ENCODE assay signal across 16 cellular contexts in genomic region chr14:96576359-96576758, GRCh38.
"Had no signal": no experiment of that assay in that cellular context is flagged by ENCODE, and none has a peak within 500 bp of the region (broad histone marks: within the 10 kb centered on the region; RNA-seq: fewer than 3 reads in every experiment).

No MANE protein-coding gene starts in this region.

- H3K27me3 ChIP-seq: upper lobe of right lung had no signal

- ATAC-seq: upper lobe of right lung, WTC11 had no signal

- H3K4me3 ChIP-seq: thoracic aorta, upper lobe of right lung had no signal

- H3K36me3 ChIP-seq: thoracic aorta had no signal

- DNase-seq: activated CD4-positive, alpha-beta T cell treated with anti-CD3 and anti-CD28 coated beads, Interleukin-2, amount 10 ng/mL, durations not matched to agents 7 days and 5 days; activated naive CD4-positive, alpha-beta T cell treated with anti-CD3 and anti-CD28 coated beads, Interleukin-2, amount 50 U/mL, for 16 hours; dermis blood vessel endothelial cell; mesenchymal stem cell; occipital lobe; stimulated activated naive CD4-positive, alpha-beta T cell treated with Interleukin-2 at 50 U/mL for 16 hours; upper lobe of right lung had no signal

- H3K4me1 ChIP-seq: upper lobe of right lung had no signal

- H3K27ac ChIP-seq: epithelial cell of prostate, thoracic aorta, upper lobe of right lung had no signal

- FAIRE-seq: astrocyte, bronchial epithelial cell, frontal cortex, TTC549 had no signal

- H3K27me3 Mint-ChIP-seq: activated CD4-positive, alpha-beta T cell treated with anti-CD3 and anti-CD28 coated beads, Interleukin-2, amount 10 ng/mL, durations not matched to agents 7 days and 5 days had no signal

- H3K9me3 ChIP-seq: thoracic aorta, upper lobe of right lung had no signal

- H3K27ac Mint-ChIP-seq: activated CD4-positive, alpha-beta T cell treated with anti-CD3 and anti-CD28 coated beads, Interleukin-2, amount 10 ng/mL, durations not matched to agents 7 days and 5 days; nephron; WTC11 had no signal

- H3K9me3 Mint-ChIP-seq: activated CD4-positive, alpha-beta T cell treated with anti-CD3 and anti-CD28 coated beads, Interleukin-2, amount 10 ng/mL, durations not matched to agents 7 days and 5 days; nephron; T-helper 1 cell treated with Interleukin-12 subunit alpha and Interleukin-12 subunit beta and Interleukin-4 antibody, amounts not matched to agents 30 μg/mL and 1 μg/mL, for 36 hours; WTC11 had no signal

- H3K4me3 Mint-ChIP-seq: activated CD4-positive, alpha-beta T cell treated with anti-CD3 and anti-CD28 coated beads, Interleukin-2, amount 10 ng/mL, durations not matched to agents 7 days and 5 days; nephron; T-helper 1 cell treated with Interleukin-12 subunit alpha and Interleukin-12 subunit beta and Interleukin-4 antibody, amounts not matched to agents 30 μg/mL and 1 μg/mL, for 36 hours; WTC11 had no signal
